ENCODE assay signal across 9 cellular contexts in the genomic region with DNA sequence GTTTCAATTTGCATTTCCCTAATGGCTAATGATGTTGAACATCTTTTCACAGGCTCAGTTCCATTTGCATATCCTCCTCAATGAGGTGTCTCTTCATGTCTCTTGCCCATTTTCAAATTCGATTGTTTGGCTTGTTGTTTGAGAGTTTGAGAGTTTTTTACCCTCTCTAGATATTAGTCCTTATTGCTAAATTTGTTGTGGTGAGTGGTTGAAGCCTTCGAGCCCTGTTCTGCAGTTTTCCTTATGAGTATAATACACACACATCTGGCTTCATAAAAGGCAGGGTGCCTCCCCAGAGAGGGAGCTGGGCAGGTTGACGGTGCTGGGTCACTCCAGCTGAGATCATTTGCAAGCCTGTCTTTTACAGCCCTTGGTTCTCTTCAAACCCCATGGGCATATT.
DNase-seq lines count a peak whose midpoint lies in the region; ATAC-seq and TF ChIP-seq lines count a peak whose summit lies in the region.
"Had no signal": no experiment of that assay in that cellular context is flagged by ENCODE, and none has a peak within 500 bp of the region (broad histone marks: within the 10 kb centered on the region; RNA-seq: fewer than 3 reads in every experiment).

No MANE protein-coding gene starts in this region.

- no peak overlapping the region for H3K4me2 ChIP-seq in smooth muscle cell

- intact Hi-C loops in natural killer cell (cut with micrococcal nuclease) = no loop called here

- no peak overlapping the region for H2AFZ ChIP-seq in smooth muscle cell (ENCODE audit: low read depth)

- H3K27me3 ChIP-seq in smooth muscle cell (ENCODE audit: low read depth) = peaks cover 39% of the 10 kb centered on the region

- peaks cover 7% of the 10 kb centered on the region for H3K4me1 ChIP-seq in smooth muscle cell (ENCODE audit: low read depth)

- no peaks in the 10 kb centered on the region for H4K20me1 ChIP-seq in smooth muscle cell (ENCODE audit: low read depth)

- peak overlapping the region; percentile 65 for H3K4me3 Mint-ChIP-seq in natural killer cell treated with Interleukin-12 subunit alpha and Interleukin-12 subunit beta and Interleukin-15 and Interleukin-18, amount 100 ng/mL, for 72 hours
- H3K4me3 Mint-ChIP-seq in natural killer cell = no peak overlapping the region
- peak overlapping the region; percentile 77 to 83 for H3K4me3 Mint-ChIP-seq in stimulated activated naive CD8-positive, alpha-beta T cell treated with anti-CD3 and anti-CD28 coated beads, Interleukin-15, amount 100 ng/mL, for 72 hours

- no peak for DNase-seq in natural killer cell treated with Interleukin-12 subunit alpha and Interleukin-12 subunit beta and Interleukin-15 and Interleukin-18, amount 100 ng/mL, for 72 hours (ENCODE audit: low spot score)
- DNase-seq in natural killer cell = no peak
- DNase-seq in stimulated activated naive CD8-positive, alpha-beta T cell treated with anti-CD3 and anti-CD28 coated beads, Interleukin-15, amount 100 ng/mL, for 72 hours = no peak
- DNase-seq in glomerular visceral epithelial cell (ENCODE audit: extremely low spot score) = no peak
- DNase-seq in NCI-H774 (lab: John Stamatoyannopoulos, UW) = no peak
- DNase-seq in smooth muscle cell (lab: John Stamatoyannopoulos, UW; ENCODE audit: unreplicated experiment) = no peak
- DNase-seq: activated naive CD4-positive, alpha-beta T cell had no signal

- no peaks in the 10 kb centered on the region for H3K36me3 Mint-ChIP-seq in natural killer cell treated with Interleukin-12 subunit alpha and Interleukin-12 subunit beta and Interleukin-15 and Interleukin-18, amount 100 ng/mL, for 72 hours
- H3K36me3 Mint-ChIP-seq in natural killer cell = no peaks in the 10 kb centered on the region

- H3K9ac ChIP-seq in smooth muscle cell (ENCODE audit: low read depth) = no peak overlapping the region

- H3K27me3 Mint-ChIP-seq in natural killer cell treated with Interleukin-12 subunit alpha and Interleukin-12 subunit beta and Interleukin-15 and Interleukin-18, amount 100 ng/mL, for 72 hours = peaks cover 12 to 22% of the 10 kb centered on the region in 2 donors
- peaks cover 6 to 20% of the 10 kb centered on the region in 2 donors for H3K27me3 Mint-ChIP-seq in natural killer cell (ENCODE audit: low read depth in 2 of 2)
- no peaks in the 10 kb centered on the region for H3K27me3 Mint-ChIP-seq in stimulated activated naive CD8-positive, alpha-beta T cell treated with anti-CD3 and anti-CD28 coated beads, Interleukin-15, amount 100 ng/mL, for 72 hours

- no peak for TF ChIP-seq CTCF in natural killer cell (IDR thresholded peaks at IDR 0.05)
- TF ChIP-seq CTCF in smooth muscle cell (IDR thresholded peaks at IDR 0.05; ENCODE audit: borderline replicate concordance, insufficient read depth, poor library complexity, severe bottlenecking) = no peak

- H3K4me3 ChIP-seq in smooth muscle cell = no peak overlapping the region

- no peaks in the 10 kb centered on the region for H3K36me3 ChIP-seq in smooth muscle cell (ENCODE audit: low read depth)

- no peaks in the 10 kb centered on the region for H3F3A ChIP-seq in smooth muscle cell (ENCODE audit: low read depth)

- no peaks in the 10 kb centered on the region for H3K79me2 ChIP-seq in smooth muscle cell (ENCODE audit: low read depth)

- H3K27ac Mint-ChIP-seq in natural killer cell treated with Interleukin-12 subunit alpha and Interleukin-12 subunit beta and Interleukin-15 and Interleukin-18, amount 100 ng/mL, for 72 hours = peak overlapping the region in 1 of 2 donors; percentile 54
- H3K27ac Mint-ChIP-seq in natural killer cell = no peak overlapping the region
- H3K27ac Mint-ChIP-seq in stimulated activated naive CD8-positive, alpha-beta T cell treated with anti-CD3 and anti-CD28 coated beads, Interleukin-15, amount 100 ng/mL, for 72 hours = no peak overlapping the region

- no peaks in the 10 kb centered on the region for H3K9me3 Mint-ChIP-seq in natural killer cell treated with Interleukin-12 subunit alpha and Interleukin-12 subunit beta and Interleukin-15 and Interleukin-18, amount 100 ng/mL, for 72 hours
- H3K9me3 Mint-ChIP-seq in natural killer cell = no peaks in the 10 kb centered on the region
- peaks cover 4 to 7% of the 10 kb centered on the region in 2 donors for H3K9me3 Mint-ChIP-seq in stimulated activated naive CD8-positive, alpha-beta T cell treated with anti-CD3 and anti-CD28 coated beads, Interleukin-15, amount 100 ng/mL, for 72 hours

- no peak overlapping the region for H3K27ac ChIP-seq in smooth muscle cell (ENCODE audit: low read depth)

- 70% methylated on average over 3 of the region's 3 CpGs for WGBS in smooth muscle cell (ENCODE audit: low lambda C conversion rate)

- ATAC-seq in natural killer cell treated with Interleukin-12 subunit alpha and Interleukin-12 subunit beta and Interleukin-15 and Interleukin-18, amount 100 ng/mL, for 72 hours = peak in 1 of 2 donors; percentile 41
- no peak for ATAC-seq in natural killer cell
- peak; percentile 41 for ATAC-seq in GM21737 (IDR thresholded peaks at IDR 0.05; ENCODE audit: unreplicated experiment)
- ATAC-seq in HG03378 (IDR thresholded peaks at IDR 0.05; ENCODE audit: unreplicated experiment) = peak; percentile 48
- ATAC-seq in stimulated activated naive CD8-positive, alpha-beta T cell treated with anti-CD3 and anti-CD28 coated beads, Interleukin-15, amount 100 ng/mL, for 72 hours = peak; percentile 31

- H3K9me3 ChIP-seq in smooth muscle cell (replicated peaks; ENCODE audit: low read depth) = no peaks in the 10 kb centered on the region

- peaks cover 17 to 19% of the 10 kb centered on the region in 2 donors for H3K4me1 Mint-ChIP-seq in natural killer cell treated with Interleukin-12 subunit alpha and Interleukin-12 subunit beta and Interleukin-15 and Interleukin-18, amount 100 ng/mL, for 72 hours (ENCODE audit: low read depth in 2 of 2)
- H3K4me1 Mint-ChIP-seq in natural killer cell = peaks cover 8 to 11% of the 10 kb centered on the region in 2 donors
- peaks cover 36% of the 10 kb centered on the region for H3K4me1 Mint-ChIP-seq in stimulated activated naive CD8-positive, alpha-beta T cell treated with anti-CD3 and anti-CD28 coated beads, Interleukin-15, amount 100 ng/mL, for 72 hours

Comparison
In these comparisons a context has a peak if more than half of its experiments do, and no peak if none do; other contexts are left out.
1. ATAC-seq: peak in GM21737 (single experiment), HG03378 (single experiment) and stimulated activated naive CD8-positive, alpha-beta T cell treated with anti-CD3 and anti-CD28 coated beads, Interleukin-15, amount 100 ng/mL, for 72 hours (single experiment); none in natural killer cell (0 of 3).